ENCODE assay signal across 34 cellular contexts in genomic region chr4:20577702-20578101, GRCh38.
"Had no signal": no experiment of that assay in that cellular context is flagged by ENCODE, and none has a peak within 500 bp of the region (broad histone marks: within the 10 kb centered on the region; RNA-seq: fewer than 3 reads in every experiment).

No MANE protein-coding gene starts in this region.

- ATAC-seq: activated naive CD4-positive, alpha-beta T cell treated with anti-CD3 and anti-CD28 coated beads, Interleukin-2, amount 50 U/mL, for 72 hours; activated naive CD8-positive, alpha-beta T cell treated with anti-CD3 and anti-CD28 coated beads, Interleukin-2, amount 50 U/mL, for 24 hours; activated T-cell treated with anti-CD3 and anti-CD28 coated beads, Interleukin-2, amount 50 U/mL, for 4 hours; activated T-cell treated with anti-CD3 and anti-CD28 coated beads, Interleukin-2, amount 50 U/mL, for 72 hours; activated T-helper 17 cell treated with anti-CD3 and anti-CD28 coated beads, Interleukin-2, amount 50 U/mL, for 72 hours; body of pancreas had no signal

- H3K4me3 ChIP-seq: adrenal gland, ascending aorta, body of pancreas, breast epithelium, cardiac muscle cell had no signal

- H3K36me3 ChIP-seq: adrenal gland, ascending aorta, brain microvascular endothelial cell, breast epithelium had no signal

- H3K27ac ChIP-seq: adrenal gland, ascending aorta, body of pancreas, brain microvascular endothelial cell, breast epithelium, cardiac muscle cell had no signal

- DNase-seq: activated effector memory CD4-positive, alpha-beta T cell treated with anti-CD3 and anti-CD28 coated beads, Interleukin-2, amount 50 U/mL, for 16 hours; activated effector memory CD4-positive, alpha-beta T cell treated with Interleukin-2 at 50 U/mL for 16 hours; activated gamma-delta T cell; activated gamma-delta T cell treated with Interleukin-2 at 50 U/mL for 16 hours; activated naive CD4-positive, alpha-beta T cell; activated naive CD4-positive, alpha-beta T cell treated with anti-CD3 and anti-CD28 coated beads for 36 hours; activated naive CD4-positive, alpha-beta T cell treated with anti-CD3 and anti-CD28 coated beads, Interleukin-2, amount 10 ng/mL, durations not matched to agents 7 days and 5 days; activated naive CD4-positive, alpha-beta T cell treated with anti-CD3 and anti-CD28 coated beads, Interleukin-2, amount 50 U/mL, for 16 hours; activated naive CD4-positive, alpha-beta T cell treated with Interleukin-2 at 50 U/mL for 16 hours; activated naive CD8-positive, alpha-beta T cell treated with anti-CD3 and anti-CD28 coated beads for 36 hours; activated naive CD8-positive, alpha-beta T cell treated with anti-CD3 and anti-CD28 coated beads, Interleukin-2, amount 10 ng/mL, durations not matched to agents 7 days and 5 days; activated naive CD8-positive, alpha-beta T cell treated with anti-CD3 and anti-CD28 coated beads, Interleukin-2, amount 50 U/mL, for 24 hours; activated T-cell treated with anti-CD3 and anti-CD28 coated beads, Interleukin-2, amount 50 U/mL, for 1 hour; activated T-cell treated with anti-CD3 and anti-CD28 coated beads, Interleukin-2, amount 50 U/mL, for 24 hours; activated T-cell treated with anti-CD3 and anti-CD28 coated beads, Interleukin-2, amount 50 U/mL, for 4 hours; activated T-cell treated with anti-CD3 and anti-CD28 coated beads, Interleukin-2, amount 50 U/mL, for 48 hours; activated T-cell treated with anti-CD3 and anti-CD28 coated beads, Interleukin-2, amount 50 U/mL, for 72 hours; adrenal gland; amniotic stem cell; amygdala; anterior cingulate cortex; aorta; body of pancreas; brain microvascular endothelial cell; caudate nucleus; central memory CD4-positive, alpha-beta T cell; cerebellar nuclear complex had no signal

- FAIRE-seq: astrocyte, bronchial epithelial cell had no signal

- H3K4me1 ChIP-seq: adrenal gland, ascending aorta, body of pancreas, breast epithelium had no signal

- H3K9me3 ChIP-seq: adrenal gland, ascending aorta, body of pancreas, breast epithelium had no signal

- H3K27me3 ChIP-seq: adrenal gland, ascending aorta, body of pancreas, brain microvascular endothelial cell, breast epithelium, cardiac muscle cell had no signal
